Comparison of ENCODE assay signal across 8 cellular contexts in genomic region chr9:19999491-20000057, GRCh38.
DNase-seq lines count a peak whose midpoint lies in the region; ATAC-seq and TF ChIP-seq lines count a peak whose summit lies in the region.

No MANE protein-coding gene starts in this region.

- no peaks in the 10 kb centered on the region for H3K79me2 ChIP-seq in DND-41 (ENCODE audit: insufficient read depth, low read length)

- H3K36me3 ChIP-seq in DND-41 (ENCODE audit: insufficient read depth, low read length) (no peaks in the 10 kb centered on the region), gastrocnemius medialis (no peaks in the 10 kb centered on the region)

- H3K9ac ChIP-seq in DND-41 (ENCODE audit: low read depth, low read length) = no peak overlapping the region

- H3K27ac Mint-ChIP-seq in activated naive CD4-positive, alpha-beta T cell treated with anti-CD3 and anti-CD28 coated beads for 36 hours = peak overlapping the region; percentile 85

- no peak for TF ChIP-seq POLR2A in gastrocnemius medialis (IDR thresholded peaks at IDR 0.05)

- no peak overlapping the region for H3K4me3 ChIP-seq in DND-41 (ENCODE audit: low read depth in 1 of 2, low read length in 2 of 2)
- H3K4me3 ChIP-seq in gastrocnemius medialis = no peak overlapping the region

- no peak for TF ChIP-seq CTCF in DND-41 (IDR thresholded peaks at IDR 0.05; ENCODE audit: borderline replicate concordance, extremely low read depth, low read length, poor library complexity, severe bottlenecking)
- no peak for TF ChIP-seq CTCF in gastrocnemius medialis (IDR thresholded peaks at IDR 0.05 in 4 of 5, conservative IDR thresholded peaks at IDR 0.05 in 1 of 5)

- no peak overlapping the region for H2AFZ ChIP-seq in DND-41 (ENCODE audit: low read depth, low read length)

- intact Hi-C loops in activated naive CD4-positive, alpha-beta T cell treated with anti-CD3 and anti-CD28 coated beads for 36 hours (cut with micrococcal nuclease) = loop anchor here (1.0 to 5.0 kb wide), 22 partner anchors 23 to 1686 kb away; partner anchors contain the start of gene DENND4C
- intact Hi-C loops in gastrocnemius medialis (cut with DNase I; ENCODE audit: low total_unique reads) = no loop called here

- in situ Hi-C loops in gastrocnemius medialis (cut with MboI; ENCODE audit: low sequenced_read_pairs in 4 of 4) = no loop called here

- H3K4me1 ChIP-seq in DND-41 (ENCODE audit: insufficient read depth, low read length) (peaks cover 31% of the 10 kb centered on the region), gastrocnemius medialis (no peaks in the 10 kb centered on the region)

- no peaks in the 10 kb centered on the region for H3K27me3 ChIP-seq in DND-41 (ENCODE audit: insufficient read depth, low read length, poor library complexity)
- no peaks in the 10 kb centered on the region for H3K27me3 ChIP-seq in gastrocnemius medialis

- DNase-seq in DND-41 (peak; percentile 51), renal cortical epithelial cell (ENCODE audit: low read depth) (peak; percentile 92), NCI-H748 treated with DMSO at 0.1 percent for 48 hours (lab: John Stamatoyannopoulos, UW) (no peak), NAMALWA (ENCODE audit: low spot score) (no peak), gastrocnemius medialis (no peak)
- peak; percentile 85 for DNase-seq in activated naive CD4-positive, alpha-beta T cell treated with anti-CD3 and anti-CD28 coated beads for 36 hours

- ATAC-seq in DND-41 (ENCODE audit: insufficient read depth, low read depth) (peak; percentile 91), GM21360 (IDR thresholded peaks at IDR 0.05; ENCODE audit: unreplicated experiment) (peak; percentile 95), HG03521 (IDR thresholded peaks at IDR 0.05; ENCODE audit: unreplicated experiment) (peak; percentile 76), gastrocnemius medialis (no peak)

- H3K4me2 ChIP-seq in DND-41 (ENCODE audit: insufficient read depth, low read length) = no peak overlapping the region

- H3K27me3 Mint-ChIP-seq in activated naive CD4-positive, alpha-beta T cell treated with anti-CD3 and anti-CD28 coated beads for 36 hours (ENCODE audit: low read depth) = no peaks in the 10 kb centered on the region

- peaks cover 43% of the 10 kb centered on the region for H3K4me1 Mint-ChIP-seq in activated naive CD4-positive, alpha-beta T cell treated with anti-CD3 and anti-CD28 coated beads for 36 hours (ENCODE audit: low read depth)

- CTCF ChIA-PET in activated naive CD4-positive, alpha-beta T cell treated with anti-CD3 and anti-CD28 coated beads for 36 hours (lab: Charles Lee) = interaction anchor here (0.6 to 1.3 kb wide), 6 partner anchors 20 to 209 kb away, joined by 3 to 4 read pairs (median 3); no protein-coding TSS in a partner anchor

- peak overlapping the region; percentile 50 for H3K27ac ChIP-seq in DND-41 (ENCODE audit: low read length)
- H3K27ac ChIP-seq in gastrocnemius medialis = no peak overlapping the region

- H3K36me3 Mint-ChIP-seq in activated naive CD4-positive, alpha-beta T cell treated with anti-CD3 and anti-CD28 coated beads for 36 hours (ENCODE audit: low read depth) = no peaks in the 10 kb centered on the region

- H4K20me1 ChIP-seq in DND-41 (ENCODE audit: insufficient read depth, low read length) = no peaks in the 10 kb centered on the region

- H3K4me3 Mint-ChIP-seq in activated naive CD4-positive, alpha-beta T cell treated with anti-CD3 and anti-CD28 coated beads for 36 hours = no peak overlapping the region

- H3K9me3 ChIP-seq in DND-41 (ENCODE audit: insufficient read depth, low read length, severe bottlenecking) (no peaks in the 10 kb centered on the region), gastrocnemius medialis (no peaks in the 10 kb centered on the region)

- peaks cover 2% of the 10 kb centered on the region for H3K9me3 Mint-ChIP-seq in activated naive CD4-positive, alpha-beta T cell treated with anti-CD3 and anti-CD28 coated beads for 36 hours

Comparison
In these comparisons a context has a peak if more than half of its experiments do, and no peak if none do; other contexts are left out.
1. ATAC-seq: peak in DND-41 (single experiment), GM21360 (single experiment) and HG03521 (single experiment); none in gastrocnemius medialis (0 of 2).
2. DNase-seq: peak in DND-41 (single experiment), activated naive CD4-positive, alpha-beta T cell treated with anti-CD3 and anti-CD28 coated beads for 36 hours (single experiment) and renal cortical epithelial cell (single experiment); none in NCI-H748 treated with DMSO at 0.1 percent for 48 hours (single experiment), NAMALWA (single experiment) and gastrocnemius medialis (0 of 2).